ENCODE assay signal across 23 cellular contexts in the genomic region with DNA sequence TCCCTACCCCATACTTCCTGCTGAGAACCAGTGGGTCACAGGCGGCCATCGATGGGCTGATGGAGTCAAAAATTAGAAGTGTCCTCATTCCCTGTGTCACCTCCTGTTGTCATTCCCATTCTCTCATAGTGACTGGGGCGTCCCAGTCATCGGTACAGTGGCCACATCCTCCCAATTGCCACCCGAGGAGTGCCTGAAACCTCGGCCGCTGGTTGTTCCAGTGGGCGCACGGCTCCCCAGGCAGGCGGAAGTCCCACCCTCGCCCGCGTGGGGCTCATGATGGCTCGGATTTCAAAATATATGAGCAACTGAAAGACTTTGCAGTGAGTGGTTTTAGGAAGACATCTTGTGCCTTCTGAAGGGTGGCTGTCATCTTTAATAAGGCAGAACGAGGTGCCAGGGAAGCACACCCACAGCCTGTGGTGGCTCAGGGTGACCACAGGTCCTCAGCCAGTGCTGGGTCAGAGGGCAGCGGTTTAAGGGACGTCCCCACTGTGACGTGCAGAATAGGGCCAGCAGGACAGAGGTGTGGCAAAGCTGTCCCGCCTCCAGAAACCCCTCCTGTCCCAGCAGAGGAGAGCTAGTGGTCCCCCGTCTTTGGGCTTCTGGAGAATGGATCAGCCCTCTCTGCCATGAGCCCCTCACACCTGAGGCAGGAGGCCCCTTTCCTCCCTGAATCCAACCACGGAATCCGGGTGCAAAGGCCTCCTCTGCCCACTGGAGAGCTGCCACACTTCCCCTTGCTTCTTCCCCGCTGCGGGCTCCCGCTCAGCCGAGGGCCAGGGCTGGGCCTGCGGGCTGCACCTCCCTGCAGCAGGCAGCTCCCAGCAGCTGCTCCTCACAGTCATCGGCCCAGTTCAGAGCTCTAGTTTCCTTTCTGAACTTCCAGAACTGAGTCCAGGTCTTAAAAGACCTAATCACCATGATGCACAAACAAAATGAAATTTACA.
DNase-seq lines count a peak whose midpoint lies in the region; ATAC-seq and TF ChIP-seq lines count a peak whose summit lies in the region.
"Had no signal": no experiment of that assay in that cellular context is flagged by ENCODE, and none has a peak within 500 bp of the region (broad histone marks: within the 10 kb centered on the region; RNA-seq: fewer than 3 reads in every experiment).

No MANE protein-coding gene starts in this region.

- CTCF ChIA-PET in A673 (lab: Charles Lee), result no interaction called here

- intact Hi-C loops in A673 (cut with micrococcal nuclease; ENCODE audit: unreplicated experiment) (no loop called here), CD14-positive monocyte (cut with micrococcal nuclease) (no loop called here), psoas muscle (cut with DNase I) (no loop called here), body of pancreas (cut with DNase I) (no loop called here), tibial artery (cut with DNase I; ENCODE audit: low total_unique reads) (no loop called here)

- H3K9me3 ChIP-seq in A673 (ENCODE audit: low read depth, low read length, poor library complexity, severe bottlenecking) (peaks cover 23% of the 10 kb centered on the region), right atrium auricular region (peaks cover 0 to 16% of the 10 kb centered on the region in 2 donors), psoas muscle (no peaks in the 10 kb centered on the region), body of pancreas (peaks cover 0 to 14% (median 0%) of the 10 kb centered on the region in 3 donors), tibial artery (peaks cover 0 to 24% (median 11%) of the 10 kb centered on the region in 3 donors)
- H3K9me3 ChIP-seq: BE2C had no signal

- no peak overlapping the region for H3K4me3 Mint-ChIP-seq in CD14-positive monocyte
- H3K4me3 Mint-ChIP-seq: CD4-positive, alpha-beta memory T cell had no signal

- ATAC-seq in psoas muscle (peak; percentile 68 to 72 (median 70)), body of pancreas (no peak)
- ATAC-seq: GM12878 had no signal

- peaks cover 12 to 25% (median 22%) of the 10 kb centered on the region in 7 donors for H3K9me3 Mint-ChIP-seq in CD14-positive monocyte

- peak overlapping the region; percentile 65 for H3K4me3 ChIP-seq in A673 (ENCODE audit: low read depth, low read length, poor library complexity, severe bottlenecking)
- H3K4me3 ChIP-seq in right atrium auricular region, result no peak overlapping the region
- no peak overlapping the region for H3K4me3 ChIP-seq in psoas muscle
- no peak overlapping the region for H3K4me3 ChIP-seq in body of pancreas
- no peak overlapping the region for H3K4me3 ChIP-seq in tibial artery
- H3K4me3 ChIP-seq: A549, GM12878 had no signal

- TF ChIP-seq CTCF in A673 (conservative IDR thresholded peaks at IDR 0.05; ENCODE audit: low read depth, low read length), result no peak
- TF ChIP-seq CTCF in CD14-positive monocyte (IDR thresholded peaks at IDR 0.05), result no peak
- no peak for TF ChIP-seq CTCF in right atrium auricular region (IDR thresholded peaks at IDR 0.05)
- no peak for TF ChIP-seq CTCF in psoas muscle (IDR thresholded peaks at IDR 0.05)
- no peak for TF ChIP-seq CTCF in body of pancreas (IDR thresholded peaks at IDR 0.05)
- TF ChIP-seq CTCF in tibial artery (IDR thresholded peaks at IDR 0.05), result no peak

- 50 to 71% (median 52%) methylated on average over 28 of the region's 28 CpGs for WGBS in psoas muscle, 3 donors
- WGBS in body of pancreas, 2 donors, result 83 to 95% methylated on average over 12 to 26 of the region's 28 CpGs

- H3K27ac ChIP-seq in A673 (ENCODE audit: low read depth, low read length, poor library complexity, severe bottlenecking), result peak overlapping the region; percentile 99
- peak overlapping the region; percentile 49 to 70 for H3K27ac ChIP-seq in right atrium auricular region
- H3K27ac ChIP-seq in psoas muscle, result peak overlapping the region; percentile 92
- H3K27ac ChIP-seq in body of pancreas, result no peak overlapping the region
- no peak overlapping the region for H3K27ac ChIP-seq in tibial artery
- H3K27ac ChIP-seq: A549 had no signal

- no TSS peak for BruUV-seq in A673 (replicated peaks; lab: Mats Ljungman, UMichigan)

- no peak for TF ChIP-seq POLR2A in body of pancreas (IDR thresholded peaks at IDR 0.05)

- no peaks in the 10 kb centered on the region for H3K36me3 Mint-ChIP-seq in CD14-positive monocyte

- DNase-seq in A673 (ENCODE audit: low spot score), result peak; percentile 75
- peak; percentile 13 for DNase-seq in CD14-positive monocyte (ENCODE audit: low spot score)
- no peak for DNase-seq in right atrium auricular region (ENCODE audit: low spot score)
- peak; percentile 68 to 89 for DNase-seq in psoas muscle
- no peak for DNase-seq in stimulated activated CD4-positive, alpha-beta T cell treated with anti-CD3 and anti-CD28 coated beads, Interleukin-15, amount 100 ng/mL, for 24 hours
- DNase-seq in body of pancreas, result no peak
- DNase-seq in NOMO-1 (lab: John Stamatoyannopoulos, UW; ENCODE audit: unreplicated experiment in 2 of 2), result no peak
- no peak for DNase-seq in tibial artery
- DNase-seq: BE2C; Caco-2; CD4-positive, alpha-beta memory T cell; DND-41; GOT3; Karpas-422; MV-4-11; NCI-H1105 treated with DMSO at 0.1 percent for 48 hours; NCI-H2029 treated with DMSO at 0.1 percent for 48 hours; NCI-H2171; NCI-H345; NCI-H524; NCI-H82 had no signal

- H3K4me1 Mint-ChIP-seq in CD14-positive monocyte, result no peaks in the 10 kb centered on the region
- H3K4me1 Mint-ChIP-seq: CD4-positive, alpha-beta memory T cell had no signal

- POLR2A ChIA-PET in A673 (lab: Charles Lee; ENCODE audit: low non-redundant PET), result no interaction called here

- H3K36me3 ChIP-seq in A673 (ENCODE audit: insufficient read depth, low read length, poor library complexity, severe bottlenecking) (peaks cover 40% of the 10 kb centered on the region), right atrium auricular region (no peaks in the 10 kb centered on the region), psoas muscle (ENCODE audit: insufficient read depth in 1 of 2, low read depth in 1 of 2) (peaks cover 0 to 44% of the 10 kb centered on the region in 2 donors), body of pancreas (replicated peaks in 1 of 2; ENCODE audit: insufficient read depth in 1 of 2, low read depth in 2 of 2) (no peaks in the 10 kb centered on the region), tibial artery (peaks cover 6 to 15% (median 12%) of the 10 kb centered on the region in 3 donors)
- H3K36me3 ChIP-seq: BE2C had no signal

- H3K27me3 ChIP-seq in A673 (replicated peaks; ENCODE audit: insufficient read depth, low read depth, low read length, poor library complexity), result no peaks in the 10 kb centered on the region
- no peaks in the 10 kb centered on the region for H3K27me3 ChIP-seq in right atrium auricular region
- H3K27me3 ChIP-seq in psoas muscle (ENCODE audit: insufficient read depth in 3 of 3, low read length in 2 of 3), result peaks cover 0 to 3% (median 0%) of the 10 kb centered on the region in 3 donors
- no peaks in the 10 kb centered on the region for H3K27me3 ChIP-seq in body of pancreas
- H3K27me3 ChIP-seq in tibial artery, result no peaks in the 10 kb centered on the region
- H3K27me3 ChIP-seq: BE2C had no signal

- no peak overlapping the region for H3K27ac Mint-ChIP-seq in CD14-positive monocyte
- H3K27ac Mint-ChIP-seq: CD4-positive, alpha-beta memory T cell had no signal

- peaks cover 53% of the 10 kb centered on the region for H3K4me1 ChIP-seq in A673 (ENCODE audit: insufficient read depth, low read length, poor library complexity, severe bottlenecking)
- peaks cover 0 to 9% of the 10 kb centered on the region in 2 donors for H3K4me1 ChIP-seq in right atrium auricular region
- peaks cover 55% of the 10 kb centered on the region for H3K4me1 ChIP-seq in psoas muscle
- no peaks in the 10 kb centered on the region for H3K4me1 ChIP-seq in body of pancreas
- H3K4me1 ChIP-seq in tibial artery, result no peaks in the 10 kb centered on the region
- H3K4me1 ChIP-seq: A549, Caco-2 had no signal

- peaks cover 9 to 21% (median 19%) of the 10 kb centered on the region in 3 donors for H3K27me3 Mint-ChIP-seq in CD14-positive monocyte (ENCODE audit: low read depth in 3 of 3)
- H3K27me3 Mint-ChIP-seq: CD4-positive, alpha-beta memory T cell had no signal

Comparison
In these comparisons a context has a peak if more than half of its experiments do, and no peak if none do; other contexts are left out.
1. DNase-seq: peak in A673 (single experiment), CD14-positive monocyte (single experiment) and psoas muscle (2 of 2); none in right atrium auricular region (single experiment), stimulated activated CD4-positive, alpha-beta T cell treated with anti-CD3 and anti-CD28 coated beads, Interleukin-15, amount 100 ng/mL, for 24 hours (single experiment), body of pancreas (0 of 4), NOMO-1 (0 of 2) and tibial artery (0 of 2).
2. H3K27ac ChIP-seq: peak in A673 (single experiment), right atrium auricular region (2 of 2) and psoas muscle (single experiment); none in body of pancreas (0 of 4) and tibial artery (0 of 2).